Comparison of ENCODE assay signal across 8 cellular contexts in genomic region chr9:101399641-101399965, GRCh38. TPM values are rescaled to one million over a fixed set of nuclear protein-coding genes. Genes with fewer than 3 reads are reported as not detected.
DNase-seq lines count a peak whose midpoint lies in the region; ATAC-seq and TF ChIP-seq lines count a peak whose summit lies in the region.

No MANE protein-coding gene starts in this region.

- H3K4me3 ChIP-seq in cardiac muscle cell (peak overlapping the region; percentile 45), adrenal gland (peak overlapping the region in 3 of 4 donors; percentile 37 to 95 (median 93)), right lobe of liver (peak overlapping the region; percentile 49 to 66 (median 64)), upper lobe of left lung (peak overlapping the region; percentile 54 to 86 (median 66))

- TF ChIP-seq CTCF in cardiac muscle cell (IDR thresholded peaks at IDR 0.05; ENCODE audit: low read depth, low read length) (no peak), adrenal gland (IDR thresholded peaks at IDR 0.05) (no peak), right lobe of liver (IDR thresholded peaks at IDR 0.05) (no peak), upper lobe of left lung (IDR thresholded peaks at IDR 0.05) (no peak)

- TF ChIP-seq POLR2A in adrenal gland (IDR thresholded peaks at IDR 0.05), result no peak
- no peak for TF ChIP-seq POLR2A in right lobe of liver (IDR thresholded peaks at IDR 0.05)
- TF ChIP-seq POLR2A in upper lobe of left lung (IDR thresholded peaks at IDR 0.05), result no peak

- H3K36me3 ChIP-seq in cardiac muscle cell (peaks cover 38% of the 10 kb centered on the region), adrenal gland (replicated peaks in 1 of 2) (peaks cover 7 to 43% of the 10 kb centered on the region in 2 donors), right lobe of liver (peaks cover 0 to 39% (median 31%) of the 10 kb centered on the region in 4 donors), upper lobe of left lung (peaks cover 23 to 45% (median 41%) of the 10 kb centered on the region in 4 donors)

- peaks cover 24% of the 10 kb centered on the region for H3K4me1 ChIP-seq in cardiac muscle cell (ENCODE audit: low read depth)
- H3K4me1 ChIP-seq in adrenal gland (replicated peaks in 1 of 2), result peaks cover 25 to 62% of the 10 kb centered on the region in 2 donors
- peaks cover 0 to 34% (median 3%) of the 10 kb centered on the region in 4 donors for H3K4me1 ChIP-seq in right lobe of liver
- H3K4me1 ChIP-seq in upper lobe of left lung, result peaks cover 24 to 37% (median 35%) of the 10 kb centered on the region in 4 donors

- DNase-seq in cardiac muscle cell (ENCODE audit: low read depth in 1 of 2, low spot score in 1 of 2), result no peak
- no peak for DNase-seq in Right ventricle myocardium inferior (ENCODE audit: missing footprints)
- peak in 1 of 7 donors; percentile 13 for DNase-seq in adrenal gland
- DNase-seq in right lobe of liver, result no peak
- DNase-seq in upper lobe of left lung, result no peak

- no peak for TF ChIP-seq EP300 in upper lobe of left lung (IDR thresholded peaks at IDR 0.05)

- ATAC-seq in Right ventricle myocardium inferior (no peak), right lobe of liver (no peak), upper lobe of left lung (ENCODE audit: low FRiP score in 2 of 2) (no peak), HG03442 (IDR thresholded peaks at IDR 0.05; ENCODE audit: unreplicated experiment) (no peak), GM21737 (IDR thresholded peaks at IDR 0.05; ENCODE audit: unreplicated experiment) (no peak), HG02571 (IDR thresholded peaks at IDR 0.05; ENCODE audit: unreplicated experiment) (no peak)

- intact Hi-C loops in Right ventricle myocardium inferior (cut with DNase I), result loop anchor here (1.0 to 2.0 kb wide), 2 partner anchors 43 to 134 kb away; partner anchors contain the start of gene RNF20
- intact Hi-C loops in adrenal gland (cut with DNase I), result no loop called here
- intact Hi-C loops in right lobe of liver (cut with DNase I), result no loop called here

- 0 to 5% (median 3%) methylated on average over 2 of the region's 2 CpGs for WGBS in adrenal gland, 4 donors
- WGBS in right lobe of liver (ENCODE audit: insufficient coverage, low coverage, low lambda C conversion rate, missing lambda C conversion rate), result 0% methylated on average over 2 of the region's 2 CpGs
- 4 to 8% methylated on average over 2 of the region's 2 CpGs for WGBS in upper lobe of left lung, 2 donors

- H3K27ac ChIP-seq in cardiac muscle cell (no peak overlapping the region), adrenal gland (peak overlapping the region; percentile 43 to 97 (median 88)), right lobe of liver (peak overlapping the region; percentile 80 to 83 (median 81)), upper lobe of left lung (peak overlapping the region; percentile 88 to 95 (median 92))

- H3K9me3 ChIP-seq in cardiac muscle cell (ENCODE audit: low read depth), result no peaks in the 10 kb centered on the region
- H3K9me3 ChIP-seq in adrenal gland (replicated peaks in 1 of 3), result peaks cover 0 to 4% (median 0%) of the 10 kb centered on the region in 3 donors
- no peaks in the 10 kb centered on the region for H3K9me3 ChIP-seq in right lobe of liver
- peaks cover 7 to 17% (median 14%) of the 10 kb centered on the region in 4 donors for H3K9me3 ChIP-seq in upper lobe of left lung

- H3K27me3 ChIP-seq in cardiac muscle cell (no peaks in the 10 kb centered on the region), adrenal gland (no peaks in the 10 kb centered on the region), right lobe of liver (no peaks in the 10 kb centered on the region), upper lobe of left lung (no peaks in the 10 kb centered on the region)

RNA-seq across cellular contexts. Expression of gene ZNF189, which starts 1.0 kb away (rescaled TPM):
- total RNA-seq in cardiac muscle cell (15.6 and 20.3 TPM in 2 replicates), Right ventricle myocardium inferior (15.2 TPM), adrenal gland (10 to 100 TPM; 17.8 to 52.8 (median 35.1) TPM), right lobe of liver (1 to 10 TPM; 5.7 to 9.7 (median 8.2) TPM), upper lobe of left lung (10 to 100 TPM; 10.4 to 25.1 (median 13.4) TPM)
- polyA plus RNA-seq in cardiac muscle cell (5.8 and 8.4 TPM in 2 replicates), adrenal gland (10 to 100 TPM; 24.8 to 52.4 (median 34.9) TPM)

RNA-seq across cellular contexts. Expression of gene MRPL50, which starts 1.2 kb away (rescaled TPM):
- 9.1 and 11.2 TPM in 2 replicates for total RNA-seq in cardiac muscle cell
- polyA plus RNA-seq in cardiac muscle cell, result 23.5 and 24.5 TPM in 2 replicates
- 16.5 TPM for total RNA-seq in Right ventricle myocardium inferior
- 10 to 100 TPM in 7 of 8 donors, 1 to 10 TPM in 1; 9.9 to 21.2 (median 15.9) TPM for total RNA-seq in adrenal gland
- polyA plus RNA-seq in adrenal gland, result 10 to 100 TPM in 2 of 3 donors, 1 to 10 TPM in 1; 8.4 to 38.6 (median 11.1) TPM
- total RNA-seq in right lobe of liver, result 1 to 10 TPM; 4.6 to 8.7 (median 6.7) TPM
- 10 to 100 TPM in 2 of 6 donors, 1 to 10 TPM in 4; 3.9 to 13.4 (median 9.2) TPM for total RNA-seq in upper lobe of left lung

RNA-seq across cellular contexts. Expression of gene BAAT, which starts 14.8 kb away (rescaled TPM):
- total RNA-seq in cardiac muscle cell (not detected in 2 replicates), Right ventricle myocardium inferior (not detected), adrenal gland (under 1 TPM in 3 of 8 donors, not detected in 5; 0.11 to 0.19 (median 0.14) TPM), right lobe of liver (100 to 1,000 TPM; 223 to 648 (median 507) TPM), upper lobe of left lung (1 to 10 TPM in 2 of 6 donors, not detected in 4; 1.7 to 3.3 TPM)
- polyA plus RNA-seq in cardiac muscle cell (not detected in 2 replicates), adrenal gland (under 1 TPM; 0.07 to 0.27 (median 0.16) TPM)

RNA-seq across cellular contexts. Expression of gene ALDOB, which starts 36.0 kb away (rescaled TPM):
- not detected in 2 replicates for total RNA-seq in cardiac muscle cell
- 0.10 and 0.26 TPM in 2 replicates for polyA plus RNA-seq in cardiac muscle cell
- 0.43 TPM for total RNA-seq in Right ventricle myocardium inferior
- total RNA-seq in adrenal gland, result 1 to 10 TPM in 6 of 8 donors, under 1 TPM in 2; 0.74 to 4.8 (median 2.0) TPM
- polyA plus RNA-seq in adrenal gland, result 1 to 10 TPM; 2.1 to 6.3 (median 4.5) TPM
- 1,000 to 10,000 TPM; 2,876 to 4,505 (median 3,144) TPM for total RNA-seq in right lobe of liver
- total RNA-seq in upper lobe of left lung, result 1 to 10 TPM in 2 of 6 donors, not detected in 4; 1.3 to 1.8 TPM

Comparison
In these comparisons a context has a peak if more than half of its experiments do, and no peak if none do; other contexts are left out.
1. RNA of gene BAAT, which starts 14.8 kb away (total RNA-seq): 223 to 648 TPM in right lobe of liver; 0.11 to 0.19 TPM in adrenal gland, not detected in Right ventricle myocardium inferior (single experiment), not detected in cardiac muscle cell and 1.7 to 3.3 TPM in upper lobe of left lung; every median in the first group is over 10 times any median in the second.
2. Peak in every context shown above with its lines, with median percentiles within 50 percentile points of each other: H3K4me3 ChIP-seq.